1 cellular context compared by ENCODE assay signal in the genomic region with DNA sequence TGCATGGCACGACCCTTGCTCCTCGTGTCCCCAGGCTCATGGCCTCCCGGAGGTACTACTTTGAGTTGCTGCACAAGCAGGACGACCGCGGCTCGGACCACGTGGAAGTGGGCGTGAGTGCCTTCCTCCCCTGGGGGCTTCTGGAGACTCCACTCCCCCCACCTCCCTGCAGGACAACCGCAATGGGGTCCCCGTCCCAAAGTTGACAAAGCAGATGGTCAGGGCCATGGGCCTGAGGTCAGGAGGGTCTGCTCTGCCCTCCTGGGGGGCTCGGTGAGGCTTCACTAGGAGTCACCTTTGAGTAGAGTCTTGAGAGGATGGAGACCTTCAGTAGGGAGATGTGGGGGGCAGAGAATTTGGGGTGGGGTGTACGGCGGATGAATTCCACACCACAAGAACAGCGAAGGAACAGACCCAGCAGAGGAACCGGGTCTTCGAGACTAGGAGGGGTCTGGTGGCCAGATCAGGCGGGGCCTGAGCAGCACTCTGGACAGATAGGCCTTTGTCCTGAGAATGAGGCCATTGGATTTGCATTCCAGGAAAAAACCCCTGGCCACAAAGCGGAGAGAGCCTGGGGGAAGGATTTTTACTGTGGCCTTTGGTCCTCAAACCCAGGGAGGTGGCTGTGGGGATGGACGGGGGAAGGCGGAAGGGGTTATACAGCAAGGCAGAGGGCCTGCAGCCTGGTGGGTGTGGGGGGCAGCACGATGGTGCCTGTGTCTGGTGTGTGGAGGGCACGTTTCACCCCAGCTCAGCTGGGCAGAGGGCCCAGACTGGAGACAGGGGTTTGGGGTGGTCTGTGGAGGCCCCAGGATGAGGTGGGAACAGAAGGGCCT.
TF ChIP-seq lines count a peak whose summit lies in the region.

No MANE protein-coding gene starts in this region.

TF ChIP-seq in HepG2, 621 proteins besides CTCF, POLR2A, EP300 and RAD21 (continued from another document and continues in another):
- TF ChIP-seq KLF9 (CRISPR knock-in tag; IDR thresholded peaks at IDR 0.05; ENCODE audit: low read depth), result no peak
- TF ChIP-seq PRDM15 (CRISPR knock-in tag; IDR thresholded peaks at IDR 0.05), result no peak
- TF ChIP-seq ATF5 (CRISPR knock-in tag; IDR thresholded peaks at IDR 0.05; ENCODE audit: low read depth), result no peak
- no peak for TF ChIP-seq JUNB (CRISPR knock-in tag; IDR thresholded peaks at IDR 0.05; ENCODE audit: borderline replicate concordance)
- TF ChIP-seq ZNF318 (CRISPR knock-in tag; IDR thresholded peaks at IDR 0.05), result no peak
- no peak for TF ChIP-seq MXI1 (IDR thresholded peaks at IDR 0.05; ENCODE audit: borderline replicate concordance, low read depth, low read length)
- no peak for TF ChIP-seq MAF1 (CRISPR knock-in tag; IDR thresholded peaks at IDR 0.05; ENCODE audit: borderline replicate concordance)
- no peak for TF ChIP-seq CHD2 (IDR thresholded peaks at IDR 0.05; ENCODE audit: low read depth, low read length)
- no peak for TF ChIP-seq FOXJ3 (CRISPR knock-in tag; IDR thresholded peaks at IDR 0.05; ENCODE audit: borderline replicate concordance)
- no peak for TF ChIP-seq BCLAF1 (IDR thresholded peaks at IDR 0.05)
- no peak for TF ChIP-seq NONO (IDR thresholded peaks at IDR 0.05)
- TF ChIP-seq NONO (CRISPR knock-in tag; conservative IDR thresholded peaks at IDR 0.05), result 0 out of 2 replicates have a peak, but pooled peaks have one; percentile 48
- no peak for TF ChIP-seq ZIK1 (CRISPR knock-in tag; IDR thresholded peaks at IDR 0.05; ENCODE audit: borderline replicate concordance, low read depth)
- no peak for TF ChIP-seq LBX2 (CRISPR knock-in tag; IDR thresholded peaks at IDR 0.05; ENCODE audit: borderline replicate concordance)
- no peak for TF ChIP-seq KLF13 (CRISPR knock-in tag; IDR thresholded peaks at IDR 0.05)
- no peak for TF ChIP-seq RARG (CRISPR knock-in tag; IDR thresholded peaks at IDR 0.05; ENCODE audit: low read depth)
- TF ChIP-seq ZNF17 (CRISPR knock-in tag; IDR thresholded peaks at IDR 0.05), result no peak
- no peak for TF ChIP-seq ZXDC (CRISPR knock-in tag; IDR thresholded peaks at IDR 0.05)
- no peak for TF ChIP-seq ATF7 (IDR thresholded peaks at IDR 0.05)
- no peak for TF ChIP-seq ATF7 (CRISPR knock-in tag; IDR thresholded peaks at IDR 0.05)
- TF ChIP-seq, protein P1, sequence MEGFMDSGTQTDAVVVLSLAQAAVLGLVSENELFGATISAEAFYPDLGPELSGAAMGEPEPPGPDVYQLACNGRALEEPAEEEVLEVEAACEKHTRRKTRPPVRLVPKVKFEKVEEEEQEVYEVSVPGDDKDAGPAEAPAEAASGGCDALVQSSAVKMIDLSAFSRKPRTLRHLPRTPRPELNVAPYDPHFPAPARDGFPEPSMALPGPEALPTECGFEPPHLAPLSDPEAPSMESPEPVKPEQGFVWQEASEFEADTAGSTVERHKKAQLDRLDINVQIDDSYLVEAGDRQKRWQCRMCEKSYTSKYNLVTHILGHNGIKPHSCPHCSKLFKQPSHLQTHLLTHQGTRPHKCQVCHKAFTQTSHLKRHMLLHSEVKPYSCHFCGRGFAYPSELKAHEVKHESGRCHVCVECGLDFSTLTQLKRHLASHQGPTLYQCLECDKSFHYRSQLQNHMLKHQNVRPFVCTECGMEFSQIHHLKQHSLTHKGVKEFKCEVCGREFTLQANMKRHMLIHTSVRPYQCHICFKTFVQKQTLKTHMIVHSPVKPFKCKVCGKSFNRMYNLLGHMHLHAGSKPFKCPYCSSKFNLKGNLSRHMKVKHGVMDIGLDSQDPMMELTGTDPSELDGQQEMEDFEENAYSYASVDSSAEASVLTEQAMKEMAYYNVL (CRISPR knock-in tag; IDR thresholded peaks at IDR 0.05; ENCODE audit: borderline replicate concordance), result peak; percentile 46; the same call in 1 of the 2 replicates
- TF ChIP-seq FOXC1 (CRISPR knock-in tag; IDR thresholded peaks at IDR 0.05; ENCODE audit: borderline replicate concordance), result no peak
- TF ChIP-seq ZNF280D (CRISPR knock-in tag; IDR thresholded peaks at IDR 0.05), result no peak
